1 cellular context compared by ENCODE assay signal in the genomic region with DNA sequence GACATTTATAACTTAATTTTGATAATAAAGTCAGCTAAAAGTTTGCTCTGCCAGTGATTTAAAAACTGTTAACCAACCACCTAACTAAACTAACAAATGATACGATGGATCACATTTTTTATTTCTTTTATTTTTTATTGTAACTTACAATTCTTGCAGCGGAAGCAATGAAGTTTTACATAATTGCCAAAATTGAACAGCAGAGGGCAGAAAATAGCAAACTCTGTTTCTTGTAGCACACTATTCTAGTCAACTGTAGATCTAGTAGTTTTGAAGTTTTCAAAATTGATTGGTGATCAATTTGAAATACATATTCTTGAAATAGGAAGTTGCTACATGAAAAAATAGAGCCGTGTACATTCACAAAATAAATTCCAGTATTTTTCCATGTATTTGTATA.
TF ChIP-seq lines count a peak whose summit lies in the region.

No MANE protein-coding gene starts in this region.

TF ChIP-seq in HepG2, 621 proteins besides CTCF, POLR2A, EP300 and RAD21 (continued from another document):
- TF ChIP-seq SMC3 (IDR thresholded peaks at IDR 0.05; ENCODE audit: low read length) (peak; percentile 46), KAT2B (IDR thresholded peaks at IDR 0.05; ENCODE audit: borderline replicate concordance, low read depth, low read length) (no peak), ZNF567 (CRISPR knock-in tag; IDR thresholded peaks at IDR 0.05; ENCODE audit: borderline replicate concordance) (no peak), ZNF468 (CRISPR knock-in tag; IDR thresholded peaks at IDR 0.05) (no peak), ZNF34 (CRISPR knock-in tag; IDR thresholded peaks at IDR 0.05; ENCODE audit: borderline replicate concordance) (no peak), PCBP1 (IDR thresholded peaks at IDR 0.05; ENCODE audit: borderline replicate concordance, low read depth, low read length) (no peak), ZNF619 (CRISPR knock-in tag; IDR thresholded peaks at IDR 0.05) (no peak)
- TF ChIP-seq, protein P1, sequence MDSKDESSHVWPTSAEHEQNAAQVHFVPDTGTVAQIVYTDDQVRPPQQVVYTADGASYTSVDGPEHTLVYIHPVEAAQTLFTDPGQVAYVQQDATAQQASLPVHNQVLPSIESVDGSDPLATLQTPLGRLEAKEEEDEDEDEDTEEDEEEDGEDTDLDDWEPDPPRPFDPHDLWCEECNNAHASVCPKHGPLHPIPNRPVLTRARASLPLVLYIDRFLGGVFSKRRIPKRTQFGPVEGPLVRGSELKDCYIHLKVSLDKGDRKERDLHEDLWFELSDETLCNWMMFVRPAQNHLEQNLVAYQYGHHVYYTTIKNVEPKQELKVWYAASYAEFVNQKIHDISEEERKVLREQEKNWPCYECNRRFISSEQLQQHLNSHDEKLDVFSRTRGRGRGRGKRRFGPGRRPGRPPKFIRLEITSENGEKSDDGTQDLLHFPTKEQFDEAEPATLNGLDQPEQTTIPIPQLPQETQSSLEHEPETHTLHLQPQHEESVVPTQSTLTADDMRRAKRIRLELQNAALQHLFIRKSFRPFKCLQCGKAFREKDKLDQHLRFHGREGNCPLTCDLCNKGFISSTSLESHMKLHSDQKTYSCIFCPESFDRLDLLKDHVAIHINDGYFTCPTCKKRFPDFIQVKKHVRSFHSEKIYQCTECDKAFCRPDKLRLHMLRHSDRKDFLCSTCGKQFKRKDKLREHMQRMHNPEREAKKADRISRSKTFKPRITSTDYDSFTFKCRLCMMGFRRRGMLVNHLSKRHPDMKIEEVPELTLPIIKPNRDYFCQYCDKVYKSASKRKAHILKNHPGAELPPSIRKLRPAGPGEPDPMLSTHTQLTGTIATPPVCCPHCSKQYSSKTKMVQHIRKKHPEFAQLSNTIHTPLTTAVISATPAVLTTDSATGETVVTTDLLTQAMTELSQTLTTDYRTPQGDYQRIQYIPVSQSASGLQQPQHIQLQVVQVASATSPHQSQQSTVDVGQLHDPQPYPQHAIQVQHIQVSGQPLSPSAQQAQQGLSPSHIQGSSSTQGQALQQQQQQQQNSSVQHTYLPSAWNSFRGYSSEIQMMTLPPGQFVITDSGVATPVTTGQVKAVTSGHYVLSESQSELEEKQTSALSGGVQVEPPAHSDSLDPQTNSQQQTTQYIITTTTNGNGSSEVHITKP (CRISPR knock-in tag; IDR thresholded peaks at IDR 0.05; ENCODE audit: low read depth): no peak
TF ChIP-seq in HepG2: peak in this region for 3.
